14 cellular contexts compared by ENCODE assay signal in genomic region chr14:68523326-68523610, GRCh38.
A peak's percentile ranks its signal among the peaks of the same experiment; 100 is the strongest.
DNase-seq lines count a peak whose midpoint lies in the region; ATAC-seq and TF ChIP-seq lines count a peak whose summit lies in the region.
"Had no signal": no experiment of that assay in that cellular context is flagged by ENCODE, and none has a peak within 500 bp of the region (broad histone marks: within the 10 kb centered on the region; RNA-seq: fewer than 3 reads in every experiment).

No MANE protein-coding gene starts in this region.

- H3K27ac ChIP-seq in Peyer's patch = peak overlapping the region; percentile 18 to 55 (median 34)
- no peak overlapping the region for H3K27ac ChIP-seq in endodermal cell (ENCODE audit: low read depth, low read length)
- peak overlapping the region; percentile 83 for H3K27ac ChIP-seq in subcutaneous abdominal adipose tissue (ENCODE audit: low read depth, low read length)
- H3K27ac ChIP-seq in adrenal gland = peak overlapping the region in 1 of 5 donors; percentile 60
- H3K27ac ChIP-seq in brain microvascular endothelial cell = no peak overlapping the region
- H3K27ac ChIP-seq: C4-2B had no signal

- peaks cover 2% of the 10 kb centered on the region for H3K9me3 Mint-ChIP-seq in endodermal cell
- peaks cover 34% of the 10 kb centered on the region for H3K9me3 Mint-ChIP-seq in nephron progenitor cell
- no peaks in the 10 kb centered on the region for H3K9me3 Mint-ChIP-seq in activated CD8-positive, alpha-beta memory T cell treated with anti-CD3 and anti-CD28 coated beads, Interleukin-2, amount 10 ng/mL, durations not matched to agents 7 days and 5 days (ENCODE audit: low read depth)

- peaks cover 0 to 39% (median 5%) of the 10 kb centered on the region in 4 donors for H3K4me1 ChIP-seq in Peyer's patch
- H3K4me1 ChIP-seq in endodermal cell (ENCODE audit: control insufficient read depth, insufficient read depth, low read length) = peaks cover 8% of the 10 kb centered on the region
- peaks cover 18 to 66% (median 54%) of the 10 kb centered on the region in 5 donors for H3K4me1 ChIP-seq in subcutaneous abdominal adipose tissue (ENCODE audit: control insufficient read depth in 5 of 5, insufficient read depth in 5 of 5, low read length in 5 of 5)
- peaks cover 0 to 47% of the 10 kb centered on the region in 2 donors for H3K4me1 ChIP-seq in adrenal gland (replicated peaks in 1 of 2)

- no peaks in the 10 kb centered on the region for H3K27me3 ChIP-seq in Peyer's patch
- no peaks in the 10 kb centered on the region for H3K27me3 ChIP-seq in endodermal cell (ENCODE audit: control insufficient read depth, insufficient read depth, low read length, poor library complexity, severe bottlenecking)
- no peaks in the 10 kb centered on the region for H3K27me3 ChIP-seq in subcutaneous abdominal adipose tissue (ENCODE audit: control insufficient read depth in 5 of 5, insufficient read depth in 4 of 5, low read length in 5 of 5)
- H3K27me3 ChIP-seq in adrenal gland = no peaks in the 10 kb centered on the region
- no peaks in the 10 kb centered on the region for H3K27me3 ChIP-seq in brain microvascular endothelial cell (replicated peaks)

- H3K4me3 Mint-ChIP-seq in endodermal cell = no peak overlapping the region
- no peak overlapping the region for H3K4me3 Mint-ChIP-seq in nephron progenitor cell
- no peak overlapping the region for H3K4me3 Mint-ChIP-seq in activated CD8-positive, alpha-beta memory T cell treated with anti-CD3 and anti-CD28 coated beads, Interleukin-2, amount 10 ng/mL, durations not matched to agents 7 days and 5 days

- TF ChIP-seq CTCF in Peyer's patch (IDR thresholded peaks at IDR 0.05) (no peak), endodermal cell (conservative IDR thresholded peaks at IDR 0.05) (no peak), nephron progenitor cell (IDR thresholded peaks at IDR 0.05) (no peak), adrenal gland (IDR thresholded peaks at IDR 0.05) (no peak), brain microvascular endothelial cell (IDR thresholded peaks at IDR 0.05; ENCODE audit: low read depth, low read length, missing control alignments) (no peak)

- intact Hi-C loops in adrenal gland (cut with DNase I) = loop anchor here (10.0 kb wide), 1 partner anchor 262 kb away; no protein-coding TSS in a partner anchor

- 95 to 100% methylated on average over 2 to 4 of the region's 4 CpGs for WGBS in endodermal cell (ENCODE audit: insufficient coverage in 1 of 2, insufficient read length in 1 of 2), 2 experiments
- WGBS in adrenal gland, 4 donors = 82 to 94% (median 90%) methylated on average over 4 of the region's 4 CpGs

- H3K27me3 Mint-ChIP-seq in endodermal cell (ENCODE audit: insufficient read depth) (no peaks in the 10 kb centered on the region), nephron progenitor cell (ENCODE audit: low read depth, poor library complexity) (peaks cover 4% of the 10 kb centered on the region)
- no peaks in the 10 kb centered on the region for H3K27me3 Mint-ChIP-seq in activated CD8-positive, alpha-beta memory T cell treated with anti-CD3 and anti-CD28 coated beads, Interleukin-2, amount 10 ng/mL, durations not matched to agents 7 days and 5 days
- H3K27me3 Mint-ChIP-seq: naive B cell had no signal

- TF ChIP-seq POLR2A in Peyer's patch (IDR thresholded peaks at IDR 0.05) (no peak), adrenal gland (IDR thresholded peaks at IDR 0.05) (no peak)

- DNase-seq in Peyer's patch (no peak), endodermal cell (peak; percentile 34), nephron progenitor cell (no peak), adrenal gland (no peak), brain microvascular endothelial cell (no peak), Kasumi-1 (lab: John Stamatoyannopoulos, UW) (no peak)
- DNase-seq in activated CD8-positive, alpha-beta memory T cell treated with anti-CD3 and anti-CD28 coated beads, Interleukin-2, amount 10 ng/mL, durations not matched to agents 7 days and 5 days = no peak
- DNase-seq: activated CD4-positive, alpha-beta T cell treated with anti-CD3 and anti-CD28 coated beads, Interleukin-2, amount 50 U/mL, for 4 hours; central memory CD4-positive, alpha-beta T cell; naive B cell; NCI-H2227 treated with DMSO at 0.1 percent for 48 hours; T-helper 2 cell had no signal

- H3K36me3 Mint-ChIP-seq in endodermal cell (ENCODE audit: low read depth) = no peaks in the 10 kb centered on the region
- peaks cover 37% of the 10 kb centered on the region for H3K36me3 Mint-ChIP-seq in nephron progenitor cell (ENCODE audit: low read depth)
- no peaks in the 10 kb centered on the region for H3K36me3 Mint-ChIP-seq in activated CD8-positive, alpha-beta memory T cell treated with anti-CD3 and anti-CD28 coated beads, Interleukin-2, amount 10 ng/mL, durations not matched to agents 7 days and 5 days

- H3K4me1 Mint-ChIP-seq in endodermal cell = peaks cover 28% of the 10 kb centered on the region
- H3K4me1 Mint-ChIP-seq in nephron progenitor cell = peaks cover 84% of the 10 kb centered on the region
- H3K4me1 Mint-ChIP-seq in activated CD8-positive, alpha-beta memory T cell treated with anti-CD3 and anti-CD28 coated beads, Interleukin-2, amount 10 ng/mL, durations not matched to agents 7 days and 5 days = no peaks in the 10 kb centered on the region

- CTCF ChIA-PET in activated CD8-positive, alpha-beta memory T cell treated with anti-CD3 and anti-CD28 coated beads, Interleukin-2, amount 10 ng/mL, durations not matched to agents 7 days and 5 days (lab: Charles Lee) = no interaction called here

- ATAC-seq in activated CD8-positive, alpha-beta memory T cell treated with anti-CD3 and anti-CD28 coated beads, Interleukin-2, amount 10 ng/mL, durations not matched to agents 7 days and 5 days = no peak

- in situ Hi-C loops in brain microvascular endothelial cell (cut with HindIII; ENCODE audit: low pct_ligation_motif_present, low sequenced_read_pairs) = no loop called here

- H3K9me3 ChIP-seq in Peyer's patch (no peaks in the 10 kb centered on the region), endodermal cell (ENCODE audit: control insufficient read depth, low read length) (no peaks in the 10 kb centered on the region), subcutaneous abdominal adipose tissue (ENCODE audit: control insufficient read depth in 5 of 5, low read length in 5 of 5) (no peaks in the 10 kb centered on the region), adrenal gland (replicated peaks in 1 of 3) (no peaks in the 10 kb centered on the region)

- H3K36me3 ChIP-seq in Peyer's patch (no peaks in the 10 kb centered on the region), endodermal cell (ENCODE audit: control insufficient read depth, insufficient read depth, low read length) (no peaks in the 10 kb centered on the region), subcutaneous abdominal adipose tissue (ENCODE audit: control insufficient read depth in 5 of 5, insufficient read depth in 5 of 5, low read length in 5 of 5) (no peaks in the 10 kb centered on the region), adrenal gland (replicated peaks in 1 of 2) (no peaks in the 10 kb centered on the region), brain microvascular endothelial cell (replicated peaks) (no peaks in the 10 kb centered on the region)

- H3K9ac ChIP-seq in endodermal cell (ENCODE audit: extremely low read depth, low read length, poor library complexity, severe bottlenecking) = no peak overlapping the region
- H3K9ac ChIP-seq in subcutaneous abdominal adipose tissue (ENCODE audit: low read length in 5 of 5) = peak overlapping the region in 1 of 5 donors; percentile 25

- H3K4me3 ChIP-seq in Peyer's patch = no peak overlapping the region
- H3K4me3 ChIP-seq in endodermal cell (ENCODE audit: low read length) = no peak overlapping the region
- H3K4me3 ChIP-seq in subcutaneous abdominal adipose tissue (ENCODE audit: low read depth in 1 of 5, low read length in 5 of 5) = no peak overlapping the region
- no peak overlapping the region for H3K4me3 ChIP-seq in adrenal gland
- no peak overlapping the region for H3K4me3 ChIP-seq in brain microvascular endothelial cell (ENCODE audit: low read depth, low read length)

- H3K27ac Mint-ChIP-seq in endodermal cell (no peak overlapping the region), nephron progenitor cell (peak overlapping the region; percentile 99)
- no peak overlapping the region for H3K27ac Mint-ChIP-seq in activated CD8-positive, alpha-beta memory T cell treated with anti-CD3 and anti-CD28 coated beads, Interleukin-2, amount 10 ng/mL, durations not matched to agents 7 days and 5 days

Comparison
In these comparisons a context has a peak if more than half of its experiments do, and no peak if none do; other contexts are left out.
1. H3K27ac ChIP-seq: peak in Peyer's patch (4 of 4) and subcutaneous abdominal adipose tissue (single experiment); none in endodermal cell (single experiment) and brain microvascular endothelial cell (single experiment).